In genomic region chr10:52256832-52257691, GRCh38 we compare ENCODE assay signal across 10 cellular contexts. TPM values are rescaled to one million over a fixed set of nuclear protein-coding genes. Genes with fewer than 3 reads are reported as not detected.
DNase-seq lines count a peak whose midpoint lies in the region; ATAC-seq and TF ChIP-seq lines count a peak whose summit lies in the region.
"Had no signal": no experiment of that assay in that cellular context is flagged by ENCODE, and none has a peak within 500 bp of the region (broad histone marks: within the 10 kb centered on the region; RNA-seq: fewer than 3 reads in every experiment).

No MANE protein-coding gene starts in this region.

- H3K36me3 Mint-ChIP-seq in nephron progenitor cell (ENCODE audit: low read depth), result no peaks in the 10 kb centered on the region
- H3K36me3 Mint-ChIP-seq: brain had no signal

- ATAC-seq in GM18498 (IDR thresholded peaks at IDR 0.05; ENCODE audit: unreplicated experiment) (peak; percentile 98), GM21529 (IDR thresholded peaks at IDR 0.05; ENCODE audit: unreplicated experiment) (peak; percentile 99), HG03439 (IDR thresholded peaks at IDR 0.05; ENCODE audit: unreplicated experiment) (peak; percentile 100), esophagus mucosa (peak; percentile 35)

- peaks cover 2% of the 10 kb centered on the region for H3K27me3 Mint-ChIP-seq in nephron progenitor cell (ENCODE audit: low read depth, poor library complexity)
- H3K27me3 Mint-ChIP-seq: brain had no signal

- no peak overlapping the region for H3K27ac Mint-ChIP-seq in nephron progenitor cell
- H3K27ac Mint-ChIP-seq: brain had no signal

- H3K4me1 Mint-ChIP-seq in nephron progenitor cell, result peaks cover 24% of the 10 kb centered on the region

- TF ChIP-seq CTCF in nephron progenitor cell (IDR thresholded peaks at IDR 0.05), result no peak

- no peak overlapping the region for H3K4me3 Mint-ChIP-seq in nephron progenitor cell
- H3K4me3 Mint-ChIP-seq: brain had no signal

- DNase-seq in posterior cingulate gyrus (no peak), nephron progenitor cell (no peak), GOT3 (lab: John Stamatoyannopoulos, UW) (no peak), 8988T (no peak)
- DNase-seq: T1000 had no signal

- no peaks in the 10 kb centered on the region for H3K9me3 Mint-ChIP-seq in nephron progenitor cell
- H3K9me3 Mint-ChIP-seq: brain had no signal

- intact Hi-C loops in posterior cingulate gyrus (cut with DNase I), result no loop called here

RNA-seq across cellular contexts. Expression of gene DKK1, which starts 57.0 kb away (rescaled TPM):
- 1.6 TPM for total RNA-seq in esophagus mucosa

Comparison
In these comparisons a context has a peak if more than half of its experiments do, and no peak if none do; other contexts are left out.
1. ATAC-seq: peak in every context shown above with its lines; median percentile 100 in HG03439; 99 in GM21529; 98 in GM18498; 35 in esophagus mucosa.